Comparison of ENCODE assay signal across 2 cellular contexts in genomic region chr7:83663131-83663530, GRCh38.
TF ChIP-seq lines count a peak whose summit lies in the region.

No MANE protein-coding gene starts in this region.

TF ChIP-seq in H1, 55 proteins besides CTCF, POLR2A, EP300 and RAD21:
- TF ChIP-seq BCL11A (IDR thresholded peaks at IDR 0.05; ENCODE audit: low read depth in 2 of 2, low read length in 2 of 2) = no peak
- TF ChIP-seq HDAC6 (IDR thresholded peaks at IDR 0.05; ENCODE audit: low read depth, low read length) = no peak

TF ChIP-seq in SK-N-SH treated with all-trans-retinoic acid at 6 μM for 48 hours, 23 proteins besides CTCF, POLR2A, EP300 and RAD21:
- TF ChIP-seq ISL1 (CRISPR knock-in tag; IDR thresholded peaks at IDR 0.05) = no peak
- TF ChIP-seq ARNTL (CRISPR knock-in tag; IDR thresholded peaks at IDR 0.05; ENCODE audit: borderline replicate concordance, low read depth) = no peak
- no peak for TF ChIP-seq ZNF565 (CRISPR knock-in tag; conservative IDR thresholded peaks at IDR 0.05; ENCODE audit: low read depth)
- no peak for TF ChIP-seq ZFP3 (CRISPR knock-in tag; IDR thresholded peaks at IDR 0.05)
- no peak for TF ChIP-seq RARB (CRISPR knock-in tag; IDR thresholded peaks at IDR 0.05)
- TF ChIP-seq ZNF70 (CRISPR knock-in tag; IDR thresholded peaks at IDR 0.05) = no peak
- TF ChIP-seq ZFP30 (CRISPR knock-in tag; IDR thresholded peaks at IDR 0.05) = no peak
- no peak for TF ChIP-seq POU6F1 (CRISPR knock-in tag; IDR thresholded peaks at IDR 0.05; ENCODE audit: borderline replicate concordance, low read depth)
- TF ChIP-seq ZNF8 (CRISPR knock-in tag; IDR thresholded peaks at IDR 0.05) = no peak
- no peak for TF ChIP-seq OSR1 (CRISPR knock-in tag; IDR thresholded peaks at IDR 0.05)
- TF ChIP-seq TSHZ2 (CRISPR knock-in tag; IDR thresholded peaks at IDR 0.05) = no peak
- TF ChIP-seq CSRNP3 (CRISPR knock-in tag; IDR thresholded peaks at IDR 0.05) = no peak
